Comparison of ENCODE assay signal across 8 cellular contexts in the genomic region with DNA sequence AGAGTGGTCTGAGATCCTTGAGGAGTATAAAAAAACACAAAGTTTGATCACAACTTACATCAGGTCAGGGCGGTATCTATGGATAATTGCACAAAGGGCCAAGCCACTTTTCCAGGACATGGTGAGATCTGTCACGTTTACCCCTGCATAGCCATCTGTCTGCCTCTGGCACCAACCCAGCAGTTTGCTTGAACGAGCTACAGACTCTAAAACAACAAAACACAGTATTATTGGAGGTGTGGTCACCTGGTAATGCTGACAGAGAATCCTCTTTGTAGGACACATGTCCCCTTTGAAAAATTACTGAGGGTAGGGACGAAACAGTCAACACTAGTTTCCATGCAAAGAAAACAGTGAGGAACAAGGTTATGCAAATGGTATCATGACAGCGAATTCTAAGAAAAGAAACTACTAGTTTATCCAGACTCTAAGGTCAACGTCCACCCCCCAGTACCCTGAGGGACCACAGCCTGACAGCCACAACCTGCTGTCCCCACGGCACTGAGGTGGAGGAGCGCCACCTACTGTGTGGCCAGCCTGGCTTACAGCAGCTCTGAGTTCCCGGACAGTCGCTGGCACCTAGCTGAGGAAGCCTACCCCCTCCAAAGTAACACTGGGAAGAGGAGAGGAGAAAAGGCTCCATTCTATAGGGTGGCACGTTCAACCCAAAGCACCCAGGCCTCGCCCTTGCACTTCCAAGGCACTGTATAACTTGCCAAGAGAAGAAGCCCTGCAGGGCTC.
DNase-seq lines count a peak whose midpoint lies in the region; ATAC-seq and TF ChIP-seq lines count a peak whose summit lies in the region.

No MANE protein-coding gene starts in this region.

- no peak overlapping the region for H3K27ac ChIP-seq in naive thymus-derived CD4-positive, alpha-beta T cell (ENCODE audit: low read depth, low read length)

- H3K27me3 Mint-ChIP-seq in memory B cell, result no peaks in the 10 kb centered on the region
- H3K27me3 Mint-ChIP-seq in CD14-positive monocyte (ENCODE audit: low read depth in 3 of 3), result peaks cover 0 to 1% (median 1%) of the 10 kb centered on the region in 3 donors
- H3K27me3 Mint-ChIP-seq in naive thymus-derived CD4-positive, alpha-beta T cell, result no peaks in the 10 kb centered on the region

- H3K9me3 ChIP-seq in BE2C, result no peaks in the 10 kb centered on the region
- H3K9me3 ChIP-seq in naive thymus-derived CD4-positive, alpha-beta T cell (ENCODE audit: control insufficient read depth in 2 of 3, low read length in 3 of 3), result no peaks in the 10 kb centered on the region

- H3K4me1 Mint-ChIP-seq in memory B cell (no peaks in the 10 kb centered on the region), CD14-positive monocyte (no peaks in the 10 kb centered on the region)
- no peaks in the 10 kb centered on the region for H3K4me1 Mint-ChIP-seq in naive thymus-derived CD4-positive, alpha-beta T cell

- H3K27ac Mint-ChIP-seq in memory B cell (peak overlapping the region; percentile 31), CD14-positive monocyte (peak overlapping the region in 1 of 7 donors; percentile 45)
- H3K27ac Mint-ChIP-seq in naive thymus-derived CD4-positive, alpha-beta T cell, result no peak overlapping the region

- H3K4me1 ChIP-seq in BE2C, result no peaks in the 10 kb centered on the region; the same call in 1 of the 2 replicates
- no peaks in the 10 kb centered on the region for H3K4me1 ChIP-seq in naive thymus-derived CD4-positive, alpha-beta T cell (ENCODE audit: control insufficient read depth in 2 of 2, insufficient read depth in 2 of 2, low read length in 2 of 2)

- no peaks in the 10 kb centered on the region for H3K27me3 ChIP-seq in BE2C
- H3K27me3 ChIP-seq in naive thymus-derived CD4-positive, alpha-beta T cell (ENCODE audit: control insufficient read depth in 2 of 2, insufficient read depth in 2 of 2, low read length in 2 of 2), result no peaks in the 10 kb centered on the region

- DNase-seq in BE2C, result peak; percentile 73
- DNase-seq in LNCaP clone FGC (ENCODE audit: low read depth), result no peak
- peak; percentile 68 for DNase-seq in cerebellum (ENCODE audit: low spot score)
- no peak for DNase-seq in memory B cell (ENCODE audit: low spot score in 2 of 2)
- DNase-seq in CD14-positive monocyte (ENCODE audit: low spot score), result no peak
- no peak for DNase-seq in naive thymus-derived CD4-positive, alpha-beta T cell
- DNase-seq in DMS114 treated with DMSO at 0.1 percent for 48 hours (lab: John Stamatoyannopoulos, UW; ENCODE audit: unreplicated experiment), result no peak

- H3K9me3 Mint-ChIP-seq in memory B cell (no peaks in the 10 kb centered on the region), CD14-positive monocyte (no peaks in the 10 kb centered on the region)
- H3K9me3 Mint-ChIP-seq in naive thymus-derived CD4-positive, alpha-beta T cell, result no peaks in the 10 kb centered on the region

- H3K4me3 Mint-ChIP-seq in memory B cell, result no peak overlapping the region
- no peak overlapping the region for H3K4me3 Mint-ChIP-seq in CD14-positive monocyte
- H3K4me3 Mint-ChIP-seq in naive thymus-derived CD4-positive, alpha-beta T cell, result no peak overlapping the region

- H3K4me3 ChIP-seq in BE2C (ENCODE audit: low read depth, low read length) (no peak overlapping the region), LNCaP clone FGC (ENCODE audit: low read depth, low read length) (no peak overlapping the region)
- no peak overlapping the region for H3K4me3 ChIP-seq in naive thymus-derived CD4-positive, alpha-beta T cell (ENCODE audit: low read length)

- intact Hi-C loops in CD14-positive monocyte (cut with micrococcal nuclease), result no loop called here
- intact Hi-C loops in naive thymus-derived CD4-positive, alpha-beta T cell (cut with micrococcal nuclease), result no loop called here

- peak; percentile 92 for TF ChIP-seq CTCF in BE2C (IDR thresholded peaks at IDR 0.05; ENCODE audit: low read depth, low read length)
- peak; percentile 51 for TF ChIP-seq CTCF in LNCaP clone FGC (IDR thresholded peaks at IDR 0.05; ENCODE audit: control insufficient read depth, extremely low read depth, insufficient read depth)
- TF ChIP-seq CTCF in CD14-positive monocyte (IDR thresholded peaks at IDR 0.05), result no peak

- H3K36me3 Mint-ChIP-seq in memory B cell, result peaks cover 44% of the 10 kb centered on the region
- H3K36me3 Mint-ChIP-seq in CD14-positive monocyte, result peaks cover 0 to 4% of the 10 kb centered on the region in 2 donors
- peaks cover 4 to 39% (median 13%) of the 10 kb centered on the region in 5 donors for H3K36me3 Mint-ChIP-seq in naive thymus-derived CD4-positive, alpha-beta T cell

- ATAC-seq in memory B cell (ENCODE audit: low read depth), result no peak
- ATAC-seq in GM21390 (IDR thresholded peaks at IDR 0.05; ENCODE audit: unreplicated experiment), result no peak
- ATAC-seq in naive thymus-derived CD4-positive, alpha-beta T cell, result no peak

- peaks cover 22% of the 10 kb centered on the region for H3K36me3 ChIP-seq in BE2C
- H3K36me3 ChIP-seq in naive thymus-derived CD4-positive, alpha-beta T cell (ENCODE audit: control insufficient read depth in 2 of 3, insufficient read depth in 3 of 3, low read length in 3 of 3), result no peaks in the 10 kb centered on the region

- POLR2A ChIA-PET in naive thymus-derived CD4-positive, alpha-beta T cell (lab: Charles Lee), result interaction anchor here (0.6 kb wide), 1 partner anchor 1764 kb away, joined by 3 read pairs; no protein-coding TSS in a partner anchor

- CTCF ChIA-PET in naive thymus-derived CD4-positive, alpha-beta T cell (lab: Charles Lee), result no interaction called here

Comparison
In these comparisons a context has a peak if more than half of its experiments do, and no peak if none do; other contexts are left out.
1. DNase-seq: peak in BE2C (single experiment) and cerebellum (single experiment); none in LNCaP clone FGC (single experiment), memory B cell (0 of 2), CD14-positive monocyte (single experiment), naive thymus-derived CD4-positive, alpha-beta T cell (0 of 9) and DMS114 treated with DMSO at 0.1 percent for 48 hours (single experiment).